In the genomic region with DNA sequence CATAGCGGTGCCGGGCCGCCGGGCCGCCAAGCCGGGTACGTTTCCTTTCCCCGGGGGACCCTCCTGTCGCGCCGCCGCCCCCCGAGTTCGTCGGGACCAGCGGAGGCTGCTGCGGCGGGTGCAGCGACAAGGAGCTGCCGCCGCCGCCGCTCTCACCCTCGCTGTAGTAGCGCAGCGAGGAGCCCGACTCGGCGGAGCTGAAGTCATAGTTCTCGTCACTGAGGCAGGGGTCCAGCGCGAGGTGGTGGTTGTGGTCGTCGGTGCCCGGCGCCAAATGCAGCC, we compare ENCODE assay signal across 8 cellular contexts. TPM values are rescaled to one million over a fixed set of nuclear protein-coding genes. Genes with fewer than 3 reads are reported as not detected.
DNase-seq lines count a peak whose midpoint lies in the region; ATAC-seq and TF ChIP-seq lines count a peak whose summit lies in the region.

No MANE protein-coding gene starts in this region.

- H3K27me3 ChIP-seq in mammary epithelial cell (ENCODE audit: insufficient read depth, low read length), result no peaks in the 10 kb centered on the region
- no peaks in the 10 kb centered on the region for H3K27me3 ChIP-seq in liver (ENCODE audit: control insufficient read depth in 4 of 4, insufficient read depth in 4 of 4, low read length in 3 of 4)
- no peaks in the 10 kb centered on the region for H3K27me3 ChIP-seq in testis

- no peak for TF ChIP-seq RAD21 in liver (IDR thresholded peaks at IDR 0.05)

- peaks cover 28% of the 10 kb centered on the region for H3K36me3 Mint-ChIP-seq in Calu3 (ENCODE audit: insufficient read depth, unreplicated experiment)
- H3K36me3 Mint-ChIP-seq in IgD-negative memory B cell, result peaks cover 4% of the 10 kb centered on the region

- peak overlapping the region; percentile 74 to 91 (median 82) for H3K4me3 ChIP-seq in mammary epithelial cell (replicated peaks in 1 of 3; ENCODE audit: insufficient read depth in 1 of 3, low read depth in 2 of 3, low read length in 3 of 3)
- H3K4me3 ChIP-seq in liver (ENCODE audit: low read depth in 1 of 3, low read length in 3 of 3), result peak overlapping the region; percentile 73 to 95 (median 77)
- H3K4me3 ChIP-seq in testis, result peak overlapping the region; percentile 72 to 79

- peak; percentile 25 for ATAC-seq in GM21515 (IDR thresholded peaks at IDR 0.05; ENCODE audit: unreplicated experiment)

- BruUV-seq in Calu3 (replicated peaks; lab: Mats Ljungman, UMichigan) (no TSS peak), mammary epithelial cell (replicated peaks; lab: Mats Ljungman, UMichigan) (no TSS peak)

- peak overlapping the region; percentile 100 for H3K4me3 Mint-ChIP-seq in Calu3 (ENCODE audit: low read depth, unreplicated experiment)
- H3K4me3 Mint-ChIP-seq in IgD-negative memory B cell, result peak overlapping the region; percentile 95 to 98 (median 96)

- H3K4me2 ChIP-seq in mammary epithelial cell (ENCODE audit: insufficient read depth, low read depth, low read length), result peak overlapping the region; percentile 83

- H3K27ac Mint-ChIP-seq in Calu3 (ENCODE audit: unreplicated experiment), result peak overlapping the region; percentile 82
- peak overlapping the region; percentile 90 to 97 (median 96) for H3K27ac Mint-ChIP-seq in IgD-negative memory B cell

- intact Hi-C loops in Calu3 (cut with micrococcal nuclease; ENCODE audit: unreplicated experiment), result no loop called here
- intact Hi-C loops in mammary epithelial cell (cut with micrococcal nuclease), result loop anchor here (5.0 to 10.0 kb wide), 3 partner anchors 142 to 360 kb away; a partner anchor contains a TSS
- intact Hi-C loops in testis (cut with DNase I; ENCODE audit: low total_unique reads), result no loop called here

- in situ Hi-C loops in mammary epithelial cell (cut with MboI; ENCODE audit: low sequenced_read_pairs in 2 of 2), result no loop called here

- no peaks in the 10 kb centered on the region for H4K20me1 ChIP-seq in mammary epithelial cell (ENCODE audit: insufficient read depth, low read length)

- CTCF ChIA-PET in Calu3 (lab: Charles Lee) (interaction anchor here (0.7 to 1.8 kb wide), 3 partner anchors 17 to 438 kb away, joined by 3 to 4 read pairs (median 4); no protein-coding TSS in a partner anchor), mammary epithelial cell (lab: Charles Lee; ENCODE audit: low non-redundant PET) (no interaction called here)

- peak overlapping the region; percentile 99 for H2AFZ ChIP-seq in mammary epithelial cell (ENCODE audit: low read depth, low read length)

- dilution Hi-C loops in mammary epithelial cell (cut with HindIII; ENCODE audit: low sequenced_read_pairs), result no loop called here

- H3K9me3 ChIP-seq in mammary epithelial cell (replicated peaks; ENCODE audit: insufficient read depth, low read length), result no peaks in the 10 kb centered on the region
- no peaks in the 10 kb centered on the region for H3K9me3 ChIP-seq in liver (ENCODE audit: control insufficient read depth in 4 of 4, low read length in 3 of 4)
- no peaks in the 10 kb centered on the region for H3K9me3 ChIP-seq in testis

- H3K27ac ChIP-seq in mammary epithelial cell (ENCODE audit: insufficient read depth, low read depth, low read length), result peak overlapping the region; percentile 41
- peak overlapping the region; percentile 83 to 86 for H3K27ac ChIP-seq in liver (ENCODE audit: low read depth in 1 of 2, low read length in 2 of 2)
- H3K27ac ChIP-seq in testis, result peak overlapping the region; percentile 67 to 88

- TF ChIP-seq CTCF in Calu3 (IDR thresholded peaks at IDR 0.05; ENCODE audit: unreplicated experiment) (no peak), mammary epithelial cell (conservative IDR thresholded peaks at IDR 0.05 in 1 of 2, IDR thresholded peaks at IDR 0.05 in 1 of 2; ENCODE audit: extremely low read depth in 1 of 2, insufficient read depth in 1 of 2, low read depth in 1 of 2, low read length in 2 of 2) (no peak), liver (IDR thresholded peaks at IDR 0.05; ENCODE audit: low read depth, low read length, missing input control) (no peak), testis (IDR thresholded peaks at IDR 0.05) (no peak)

- H3K79me2 ChIP-seq in mammary epithelial cell (ENCODE audit: insufficient read depth, low read length), result peaks cover 52% of the 10 kb centered on the region

- peaks cover 12% of the 10 kb centered on the region for H3K4me1 Mint-ChIP-seq in Calu3 (ENCODE audit: low read depth, unreplicated experiment)
- peaks cover 33 to 49% (median 35%) of the 10 kb centered on the region in 3 donors for H3K4me1 Mint-ChIP-seq in IgD-negative memory B cell

- WGBS in mammary epithelial cell (ENCODE audit: low coverage, missing lambda C conversion rate), result 0% methylated on average over 17 of the region's 36 CpGs
- under 1% methylated on average over 36 of the region's 36 CpGs for WGBS in liver
- 0% methylated on average over 29 of the region's 36 CpGs; no CpG with 5 or more reads in 1 of the 2 donors for WGBS in testis, 2 donors

- no peak for DNase-seq in Calu3
- DNase-seq in mammary epithelial cell, result peak; percentile 55
- no peak for DNase-seq in testis
- no peak for DNase-seq in SW 1271 (lab: John Stamatoyannopoulos, UW)
- DNase-seq in NK-92 (lab: John Stamatoyannopoulos, UW; ENCODE audit: unreplicated experiment), result no peak

- H3K9me3 Mint-ChIP-seq in Calu3 (ENCODE audit: low read depth, unreplicated experiment) (no peaks in the 10 kb centered on the region), IgD-negative memory B cell (no peaks in the 10 kb centered on the region)

- H3K9ac ChIP-seq in mammary epithelial cell (ENCODE audit: insufficient read depth, low read length), result peak overlapping the region; percentile 61
- peak overlapping the region; percentile 62 to 76 for H3K9ac ChIP-seq in liver (ENCODE audit: low read depth in 1 of 2, low read length in 2 of 2)

- no peaks in the 10 kb centered on the region for H3K27me3 Mint-ChIP-seq in Calu3 (ENCODE audit: unreplicated experiment)
- no peaks in the 10 kb centered on the region for H3K27me3 Mint-ChIP-seq in IgD-negative memory B cell

- no peak for TF ChIP-seq POLR2A in testis (IDR thresholded peaks at IDR 0.05)

- peaks cover 12% of the 10 kb centered on the region for H3K4me1 ChIP-seq in mammary epithelial cell (ENCODE audit: insufficient read depth, low read length)
- peaks cover 0 to 15% (median 9%) of the 10 kb centered on the region in 4 donors for H3K4me1 ChIP-seq in liver (ENCODE audit: control insufficient read depth in 4 of 4, insufficient read depth in 4 of 4, low read length in 3 of 4)
- H3K4me1 ChIP-seq in testis, result peaks cover 10% of the 10 kb centered on the region

- H3K36me3 ChIP-seq in mammary epithelial cell (ENCODE audit: insufficient read depth, low read length), result no peaks in the 10 kb centered on the region
- H3K36me3 ChIP-seq in liver (ENCODE audit: control insufficient read depth in 4 of 4, insufficient read depth in 3 of 4, low read depth in 1 of 4, low read length in 3 of 4), result no peaks in the 10 kb centered on the region
- H3K36me3 ChIP-seq in testis (ENCODE audit: low read depth, missing control alignments), result no peaks in the 10 kb centered on the region

TF ChIP-seq in liver, 16 proteins besides CTCF, POLR2A, EP300 and RAD21:
- TF ChIP-seq FOXA2 (IDR thresholded peaks at IDR 0.05), result no peak
- TF ChIP-seq RXRA (IDR thresholded peaks at IDR 0.05), result no peak

RNA-seq across cellular contexts. Expression of a gene that starts 0.6 kb away (rescaled TPM):
- 12.7 and 14.0 TPM in 2 replicates for total RNA-seq in Calu3 (2022)
- polyA plus RNA-seq in IgD-negative memory B cell, result 9.4 TPM
- total RNA-seq in mammary epithelial cell, result 10 to 100 TPM; 18.0 to 27.3 TPM
- 4.3 TPM for polyA plus RNA-seq in mammary epithelial cell
- 6.6 TPM for polyA minus RNA-seq in mammary epithelial cell
- 10 to 100 TPM in 1 of 2 donors, 1 to 10 TPM in 1; 8.5 to 14.3 TPM for total RNA-seq in liver
- 1 to 10 TPM; 1.3 to 1.8 TPM for polyA plus RNA-seq in liver
- 10 to 100 TPM; 72.7 to 76.2 TPM for total RNA-seq in testis
- 41.6 TPM for polyA plus RNA-seq in testis (ENCODE audit: insufficient read depth, low read depth, low replicate concordance)
